ENCODE assay signal across 13 cellular contexts in genomic region chr9:93072383-93072795, GRCh38.
DNase-seq lines count a peak whose midpoint lies in the region; ATAC-seq and TF ChIP-seq lines count a peak whose summit lies in the region.
"Had no signal": no experiment of that assay in that cellular context is flagged by ENCODE, and none has a peak within 500 bp of the region (broad histone marks: within the 10 kb centered on the region; RNA-seq: fewer than 3 reads in every experiment).

No MANE protein-coding gene starts in this region.

- H3K36me3 ChIP-seq in DOHH2 (ENCODE audit: control insufficient read depth, low read length) = peaks cover 61% of the 10 kb centered on the region

- H3K4me1 ChIP-seq in DOHH2 (ENCODE audit: control insufficient read depth, low read length) = peaks cover 23% of the 10 kb centered on the region

- no peaks in the 10 kb centered on the region for H3F3A ChIP-seq in DOHH2 (ENCODE audit: control insufficient read depth, insufficient read depth)

- peaks cover 54% of the 10 kb centered on the region for H3K79me2 ChIP-seq in DOHH2 (ENCODE audit: control insufficient read depth, low read length)

- no peaks in the 10 kb centered on the region for H3K9me2 ChIP-seq in DOHH2 (replicated peaks; ENCODE audit: control insufficient read depth, low read length)

- no peaks in the 10 kb centered on the region for H3K9me3 ChIP-seq in DOHH2 (ENCODE audit: control insufficient read depth, insufficient read depth, low read length)

- H4K20me1 ChIP-seq in DOHH2 (ENCODE audit: control insufficient read depth, insufficient read depth, low read depth, low read length) = peaks cover 5% of the 10 kb centered on the region; the same call in 1 of the 2 replicates

- no peak overlapping the region for H3K27ac ChIP-seq in DOHH2 (ENCODE audit: low read depth, low read length)
- H3K27ac ChIP-seq: HL-60 had no signal

- no peaks in the 10 kb centered on the region for H3K27me3 ChIP-seq in DOHH2 (ENCODE audit: control insufficient read depth, low read length)

- TF ChIP-seq CTCF in DOHH2 (IDR thresholded peaks at IDR 0.05; ENCODE audit: low read depth, low read length, poor library complexity, severe bottlenecking) = no peak

- ATAC-seq in GM19395 (IDR thresholded peaks at IDR 0.05; ENCODE audit: unreplicated experiment) = no peak
- ATAC-seq in HG03520 (IDR thresholded peaks at IDR 0.05; ENCODE audit: unreplicated experiment) = no peak
- ATAC-seq in GM19328 (IDR thresholded peaks at IDR 0.05; ENCODE audit: unreplicated experiment) = no peak
- ATAC-seq: stimulated activated naive B cell treated with anti-CD40 and anti-IgM and Interleukin-4, amounts not matched to agents 10 μg/mL and 1 μg/mL and 100 μg/mL, for 72 hours; T-helper 17 cell had no signal

- H3K4me2 ChIP-seq in DOHH2 (ENCODE audit: low read length) = 0 out of 2 replicates have a peak overlapping the region, but pooled peaks have one; percentile 7
- H3K4me2 ChIP-seq: smooth muscle cell had no signal

- DNase-seq in DMS79 treated with DMSO at 0.1 percent for 48 hours (lab: John Stamatoyannopoulos, UW) = peak; percentile 37
- DNase-seq in DMS79 (lab: John Stamatoyannopoulos, UW) = no peak
- peak; percentile 65 to 67 for DNase-seq in activated T-cell treated with anti-CD3 and anti-CD28 coated beads, Interleukin-2, amount 50 U/mL, for 48 hours
- peak; percentile 33 for DNase-seq in medulla oblongata (ENCODE audit: extremely low spot score)
- DNase-seq: NCI-H226; stimulated activated naive B cell treated with anti-CD40 and anti-IgM and Interleukin-4, amounts not matched to agents 10 μg/mL and 1 μg/mL and 100 μg/mL, for 72 hours; T-helper 17 cell had no signal

- no peak overlapping the region for H3K4me3 ChIP-seq in DOHH2 (ENCODE audit: low read length)
- H3K4me3 ChIP-seq: smooth muscle cell had no signal
